30 cellular contexts compared by ENCODE assay signal in the genomic region with DNA sequence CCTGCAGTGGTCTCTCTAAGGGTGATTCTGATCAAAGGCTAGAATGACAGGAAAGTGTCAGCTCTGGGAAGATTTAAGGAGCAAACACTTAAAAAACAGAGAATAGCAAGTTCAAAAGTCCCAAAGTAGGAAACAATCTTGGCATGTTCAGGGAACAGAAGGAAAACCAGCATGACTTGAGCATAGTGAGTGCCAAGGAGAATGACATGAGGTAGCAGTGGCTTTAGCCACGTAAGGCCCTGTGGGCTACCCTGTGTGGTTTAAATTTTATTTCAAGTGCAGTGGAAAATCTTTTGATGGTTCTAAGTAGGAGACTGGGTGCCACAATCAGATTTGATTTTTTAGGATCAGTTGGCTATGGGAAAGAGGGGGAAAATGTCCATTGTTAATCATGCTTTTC.
"Had no signal": no experiment of that assay in that cellular context is flagged by ENCODE, and none has a peak within 500 bp of the region (broad histone marks: within the 10 kb centered on the region; RNA-seq: fewer than 3 reads in every experiment).

No MANE protein-coding gene starts in this region.

- H3K27ac ChIP-seq: esophagus muscularis mucosa, foreskin keratinocyte, gastrocnemius medialis, WERI-Rb-1 had no signal

- H3K4me3 ChIP-seq: esophagus muscularis mucosa, gastrocnemius medialis had no signal

- H3K27ac Mint-ChIP-seq: activated B cell treated with CpG ODN at 0.5 μM for 24 hours; activated CD8-positive, alpha-beta T cell treated with anti-CD3 and anti-CD28 coated beads for 36 hours; activated naive CD8-positive, alpha-beta T cell; activated T-helper 17 cell treated with anti-CD3 and anti-CD28 coated beads, Interleukin-2, amount 50 U/mL, for 72 hours; effector memory CD8-positive, alpha-beta T cell; T-helper 17 cell; T-helper 2 cell treated with Interferon-gamma antibody and Interleukin-4, amounts not matched to agents 5 μg/mL and 100 μg/mL, for 36 hours had no signal

- H3K4me1 ChIP-seq: esophagus muscularis mucosa, foreskin keratinocyte, gastrocnemius medialis had no signal

- H3K4me3 Mint-ChIP-seq: activated B cell treated with CpG ODN at 0.5 μM for 24 hours; activated CD8-positive, alpha-beta T cell treated with anti-CD3 and anti-CD28 coated beads for 36 hours; activated naive CD8-positive, alpha-beta T cell; activated T-cell treated with anti-CD3 and anti-CD28 coated beads, Interleukin-2, amount 50 U/mL, for 4 hours; activated T-helper 17 cell treated with anti-CD3 and anti-CD28 coated beads, Interleukin-2, amount 50 U/mL, for 72 hours; effector memory CD8-positive, alpha-beta T cell; T-helper 17 cell; T-helper 2 cell treated with Interferon-gamma antibody and Interleukin-4, amounts not matched to agents 5 μg/mL and 100 μg/mL, for 36 hours had no signal

- H3K27me3 Mint-ChIP-seq: activated B cell treated with CpG ODN at 0.5 μM for 24 hours; activated CD8-positive, alpha-beta T cell treated with anti-CD3 and anti-CD28 coated beads for 36 hours; activated naive CD8-positive, alpha-beta T cell; activated T-helper 17 cell treated with anti-CD3 and anti-CD28 coated beads, Interleukin-2, amount 50 U/mL, for 72 hours; effector memory CD8-positive, alpha-beta T cell; T-helper 17 cell had no signal

- H3K9me3 Mint-ChIP-seq: activated CD8-positive, alpha-beta T cell treated with anti-CD3 and anti-CD28 coated beads for 36 hours; activated T-cell treated with anti-CD3 and anti-CD28 coated beads, Interleukin-2, amount 50 U/mL, for 4 hours; activated T-helper 17 cell treated with anti-CD3 and anti-CD28 coated beads, Interleukin-2, amount 50 U/mL, for 72 hours; effector memory CD8-positive, alpha-beta T cell had no signal

- ATAC-seq: activated CD4-positive, CD25-positive, alpha-beta regulatory T cell treated with anti-CD3 and anti-CD28 coated beads, Interleukin-2, amount 50 U/mL, for 24 hours; activated CD8-positive, alpha-beta T cell treated with anti-CD3 and anti-CD28 coated beads for 36 hours; activated T-cell treated with anti-CD3 and anti-CD28 coated beads, Interleukin-2, amount 50 U/mL, for 4 hours; activated T-helper 17 cell treated with anti-CD3 and anti-CD28 coated beads, Interleukin-2, amount 50 U/mL, for 72 hours; effector memory CD8-positive, alpha-beta T cell; foreskin keratinocyte; gastrocnemius medialis; T-helper 17 cell had no signal

- H3K27me3 ChIP-seq: esophagus muscularis mucosa, foreskin keratinocyte, gastrocnemius medialis had no signal

- DNase-seq: activated B cell treated with CpG ODN at 0.5 μM for 24 hours; activated CD4-positive, alpha-beta T cell treated with anti-CD3 and anti-CD28 coated beads for 48 hours; activated CD4-positive, alpha-beta T cell treated with anti-CD3 and anti-CD28 coated beads, Interleukin-2, amount 50 U/mL, for 1 hour; activated CD4-positive, alpha-beta T cell treated with anti-CD3 and anti-CD28 coated beads, Interleukin-2, amount 50 U/mL, for 48 hours; activated CD8-positive, alpha-beta memory T cell treated with anti-CD3 and anti-CD28 coated beads for 24 hours; activated CD8-positive, alpha-beta T cell treated with anti-CD3 and anti-CD28 coated beads for 36 hours; activated effector memory CD4-positive, alpha-beta T cell treated with Interleukin-2 at 50 U/mL for 16 hours; activated gamma-delta T cell treated with Interleukin-2 at 50 U/mL for 16 hours; activated naive CD4-positive, alpha-beta T cell treated with anti-CD3 and anti-CD28 coated beads, Interleukin-2, amount 50 U/mL, for 16 hours; activated naive CD4-positive, alpha-beta T cell treated with Interleukin-2 at 50 U/mL for 16 hours; activated T-cell treated with anti-CD3 and anti-CD28 coated beads, Interleukin-2, amount 50 U/mL, for 4 hours; amniotic stem cell; anterior cingulate cortex; cortex of kidney; dermis blood vessel endothelial cell; effector CD4-positive, alpha-beta T cell; effector memory CD8-positive, alpha-beta T cell; erythroblast; foreskin keratinocyte; gastrocnemius medialis; glutamatergic neuron; T-helper 1 cell; T-helper 17 cell; T1000; WERI-Rb-1 had no signal
